19 cellular contexts compared by ENCODE assay signal in the genomic region with DNA sequence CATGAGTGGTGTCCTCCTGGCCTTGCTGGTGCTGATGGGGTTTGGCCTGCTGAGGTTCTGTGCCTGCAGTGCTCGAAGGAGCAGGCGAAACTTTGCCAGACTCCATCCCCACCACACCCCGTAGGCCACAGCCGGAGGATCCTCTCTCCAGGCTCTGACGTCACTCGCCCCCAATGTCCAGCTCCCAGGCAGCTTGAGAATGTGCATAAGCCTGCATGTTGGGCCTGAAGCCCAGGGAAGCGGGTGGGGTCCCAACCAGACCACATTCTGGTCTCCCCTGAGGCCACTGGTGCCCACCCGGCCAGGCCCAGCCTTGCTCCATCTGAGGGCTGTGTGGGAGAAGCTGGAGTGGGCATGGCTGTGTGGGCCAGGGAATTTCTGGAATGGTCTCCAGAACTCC.
DNase-seq lines count a peak whose midpoint lies in the region; ATAC-seq and TF ChIP-seq lines count a peak whose summit lies in the region.
"Had no signal": no experiment of that assay in that cellular context is flagged by ENCODE, and none has a peak within 500 bp of the region (broad histone marks: within the 10 kb centered on the region; RNA-seq: fewer than 3 reads in every experiment).

No MANE protein-coding gene starts in this region.

- intact Hi-C loops in mucosa of descending colon (cut with DNase I, micrococcal nuclease), result no loop called here
- intact Hi-C loops in aorta (cut with DNase I), result no loop called here

- no peaks in the 10 kb centered on the region for H3K36me3 ChIP-seq in mucosa of descending colon (ENCODE audit: low read depth)
- no peaks in the 10 kb centered on the region for H3K36me3 ChIP-seq in aorta (ENCODE audit: control insufficient read depth in 1 of 2, insufficient read depth in 2 of 2, low read length in 1 of 2)

- no peak overlapping the region for H3K27ac Mint-ChIP-seq in activated CD8-positive, alpha-beta memory T cell treated with anti-CD3 and anti-CD28 coated beads, Interleukin-2, amount 10 ng/mL, durations not matched to agents 7 days and 5 days
- H3K27ac Mint-ChIP-seq: activated T-helper 2 cell treated with anti-CD3 and anti-CD28 coated beads, Interferon-gamma antibody, Interleukin-2, Interleukin-4, amounts not matched to agents 10 μg/mL and 5 μg/mL and 100 μg/mL, durations not matched to agents 14 hours and 24 hours and 36 hours; nephron progenitor cell; stimulated activated naive CD8-positive, alpha-beta T cell treated with anti-CD3 and anti-CD28 coated beads, Interleukin-15, Interleukin-2, amounts not matched to agents 100 ng/mL and 50 ng/mL, for 24 hours had no signal

- H3K9me3 Mint-ChIP-seq in activated CD8-positive, alpha-beta memory T cell treated with anti-CD3 and anti-CD28 coated beads, Interleukin-2, amount 10 ng/mL, durations not matched to agents 7 days and 5 days (ENCODE audit: low read depth), result peaks cover 10% of the 10 kb centered on the region

- H3K4me3 Mint-ChIP-seq in activated CD8-positive, alpha-beta memory T cell treated with anti-CD3 and anti-CD28 coated beads, Interleukin-2, amount 10 ng/mL, durations not matched to agents 7 days and 5 days, result no peak overlapping the region
- H3K4me3 Mint-ChIP-seq: nephron progenitor cell; stimulated activated naive CD8-positive, alpha-beta T cell treated with anti-CD3 and anti-CD28 coated beads, Interleukin-15, Interleukin-2, amounts not matched to agents 100 ng/mL and 50 ng/mL, for 24 hours had no signal

- TF ChIP-seq CTCF in mucosa of descending colon (IDR thresholded peaks at IDR 0.05), result no peak

- no peak for ATAC-seq in activated CD8-positive, alpha-beta memory T cell treated with anti-CD3 and anti-CD28 coated beads, Interleukin-2, amount 10 ng/mL, durations not matched to agents 7 days and 5 days
- peak; percentile 4 for ATAC-seq in mucosa of descending colon
- ATAC-seq in aorta (ENCODE audit: low FRiP score), result peak; percentile 23
- no peak for ATAC-seq in HG03378 (IDR thresholded peaks at IDR 0.05; ENCODE audit: unreplicated experiment)
- no peak for ATAC-seq in GM21423 (IDR thresholded peaks at IDR 0.05; ENCODE audit: unreplicated experiment)
- ATAC-seq in HG03097 (IDR thresholded peaks at IDR 0.05; ENCODE audit: low FRiP score, unreplicated experiment), result no peak

- H3K27me3 ChIP-seq in aorta (ENCODE audit: control insufficient read depth in 1 of 2, insufficient read depth in 2 of 2, low read length in 1 of 2), result no peaks in the 10 kb centered on the region

- H3K4me3 ChIP-seq in mucosa of descending colon (no peak overlapping the region), aorta (ENCODE audit: low read length in 2 of 2) (no peak overlapping the region)

- no peaks in the 10 kb centered on the region for H3K9me3 ChIP-seq in mucosa of descending colon
- H3K9me3 ChIP-seq in aorta (ENCODE audit: control insufficient read depth, low read length), result no peaks in the 10 kb centered on the region

- CTCF ChIA-PET in activated CD8-positive, alpha-beta memory T cell treated with anti-CD3 and anti-CD28 coated beads, Interleukin-2, amount 10 ng/mL, durations not matched to agents 7 days and 5 days (lab: Charles Lee), result no interaction called here

- H3K4me1 ChIP-seq in mucosa of descending colon (ENCODE audit: low read depth), result no peaks in the 10 kb centered on the region
- H3K4me1 ChIP-seq in aorta (ENCODE audit: control insufficient read depth in 1 of 2, insufficient read depth in 2 of 2, low read length in 2 of 2), result no peaks in the 10 kb centered on the region

- peaks cover 1% of the 10 kb centered on the region for H3K36me3 Mint-ChIP-seq in activated CD8-positive, alpha-beta memory T cell treated with anti-CD3 and anti-CD28 coated beads, Interleukin-2, amount 10 ng/mL, durations not matched to agents 7 days and 5 days

- peaks cover 9% of the 10 kb centered on the region for H3K27me3 Mint-ChIP-seq in activated CD8-positive, alpha-beta memory T cell treated with anti-CD3 and anti-CD28 coated beads, Interleukin-2, amount 10 ng/mL, durations not matched to agents 7 days and 5 days

- no peak overlapping the region for H3K27ac ChIP-seq in aorta (ENCODE audit: low read depth in 1 of 2, low read length in 2 of 2)
- H3K27ac ChIP-seq: 22Rv1 had no signal

- WGBS in aorta, 2 donors, result 80 to 90% methylated on average over 8 of the region's 8 CpGs

- H3K4me1 Mint-ChIP-seq in activated CD8-positive, alpha-beta memory T cell treated with anti-CD3 and anti-CD28 coated beads, Interleukin-2, amount 10 ng/mL, durations not matched to agents 7 days and 5 days, result no peaks in the 10 kb centered on the region

- DNase-seq in activated CD8-positive, alpha-beta memory T cell treated with anti-CD3 and anti-CD28 coated beads for 24 hours, result peak; percentile 9
- DNase-seq in activated CD8-positive, alpha-beta memory T cell treated with anti-CD3 and anti-CD28 coated beads, Interleukin-2, amount 10 ng/mL, durations not matched to agents 7 days and 5 days, result no peak
- DNase-seq in fibroblast of peridontal ligament (ENCODE audit: extremely low read depth) (peak; percentile 63), mucosa of descending colon (peak in 2 of 3 donors; percentile 15 to 68), aorta (peak; percentile 79 to 80)
- DNase-seq: activated CD4-positive, alpha-beta T cell treated with anti-CD3 and anti-CD28 coated beads, Interleukin-2, amount 50 U/mL, for 48 hours; effector memory CD4-positive, alpha-beta T cell; hypothalamus; NCI-H2029 treated with DMSO at 0.1 percent for 48 hours; nephron progenitor cell; SIG-M5; small intestine; T1000 had no signal

Comparison
In these comparisons a context has a peak if more than half of its experiments do, and no peak if none do; other contexts are left out.
1. ATAC-seq: peak in mucosa of descending colon (single experiment) and aorta (single experiment); none in activated CD8-positive, alpha-beta memory T cell treated with anti-CD3 and anti-CD28 coated beads, Interleukin-2, amount 10 ng/mL, durations not matched to agents 7 days and 5 days (single experiment), HG03378 (single experiment), GM21423 (single experiment) and HG03097 (single experiment).